Comparison of ENCODE assay signal across 22 cellular contexts in the genomic region with DNA sequence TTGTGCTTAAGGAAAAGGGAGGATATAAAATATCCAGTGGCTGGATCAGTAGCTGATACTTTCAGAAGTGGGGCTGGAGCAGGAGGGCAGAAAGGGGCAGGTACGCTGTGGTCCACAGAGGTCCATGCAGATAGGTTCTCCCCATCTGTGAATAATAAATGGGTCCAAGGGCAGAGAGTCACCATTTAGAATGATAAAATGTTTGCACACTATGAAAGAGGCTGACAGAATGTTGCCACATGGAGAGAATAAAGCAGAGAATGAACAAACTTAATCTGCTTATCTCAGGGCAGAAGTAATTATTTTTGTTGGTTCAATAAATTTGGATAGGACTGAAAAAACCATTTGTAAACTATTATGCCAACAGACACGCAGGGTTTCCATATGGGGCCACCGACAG. TPM values are rescaled to one million over a fixed set of nuclear protein-coding genes. Genes with fewer than 3 reads are reported as not detected.
DNase-seq lines count a peak whose midpoint lies in the region; ATAC-seq and TF ChIP-seq lines count a peak whose summit lies in the region.
"Had no signal": no experiment of that assay in that cellular context is flagged by ENCODE, and none has a peak within 500 bp of the region (broad histone marks: within the 10 kb centered on the region; RNA-seq: fewer than 3 reads in every experiment).

No MANE protein-coding gene starts in this region.

- intact Hi-C loops in HCT116 (cut with micrococcal nuclease): no loop called here
- intact Hi-C loops in esophagus muscularis mucosa (cut with DNase I): no loop called here

- POLR2A ChIA-PET in HCT116 (lab: Charles Lee): no interaction called here
- POLR2A ChIA-PET in activated CD8-positive, alpha-beta T cell treated with anti-CD3 and anti-CD28 coated beads, Interleukin-2, amount 10 ng/mL, durations not matched to agents 7 days and 5 days (lab: Charles Lee): no interaction called here

- CTCF ChIA-PET in HCT116 (lab: Charles Lee): no interaction called here
- CTCF ChIA-PET in activated CD8-positive, alpha-beta T cell treated with anti-CD3 and anti-CD28 coated beads, Interleukin-2, amount 10 ng/mL, durations not matched to agents 7 days and 5 days (lab: Charles Lee): no interaction called here

- TF ChIP-seq POLR2A in HCT116 (IDR thresholded peaks at IDR 0.05; ENCODE audit: borderline replicate concordance, extremely low read depth, insufficient read depth, insufficient read length) (no peak), esophagus muscularis mucosa (IDR thresholded peaks at IDR 0.05; ENCODE audit: low read depth) (no peak)

- H4K20me1 ChIP-seq in HCT116 (ENCODE audit: insufficient read depth): no peaks in the 10 kb centered on the region

- H3K27me3 Mint-ChIP-seq in T-helper 17 cell: no peaks in the 10 kb centered on the region
- H3K27me3 Mint-ChIP-seq in activated CD8-positive, alpha-beta T cell treated with anti-CD3 and anti-CD28 coated beads, Interleukin-2, amount 10 ng/mL, durations not matched to agents 7 days and 5 days (ENCODE audit: low read depth): peaks cover 2% of the 10 kb centered on the region
- H3K27me3 Mint-ChIP-seq: CD4-positive, alpha-beta memory T cell had no signal

- H3K4me2 ChIP-seq in HCT116 (ENCODE audit: low read length): no peak overlapping the region
- H3K4me2 ChIP-seq: GM23338 had no signal

- no peak overlapping the region for H3K9ac ChIP-seq in HCT116 (ENCODE audit: low read length)

- ATAC-seq in HCT116: no peak
- no peak for ATAC-seq in T-helper 17 cell
- ATAC-seq in activated CD8-positive, alpha-beta T cell treated with anti-CD3 and anti-CD28 coated beads, Interleukin-2, amount 10 ng/mL, durations not matched to agents 7 days and 5 days: no peak
- no peak for ATAC-seq in HG03025 (IDR thresholded peaks at IDR 0.05; ENCODE audit: low FRiP score, unreplicated experiment)
- ATAC-seq: GM23338 had no signal

- H3K4me3 ChIP-seq in HCT116 (replicated peaks in 1 of 2; ENCODE audit: low read depth in 1 of 2, low read length in 2 of 2) (no peak overlapping the region), esophagus muscularis mucosa (no peak overlapping the region)
- H3K4me3 ChIP-seq: GM23338 had no signal

- RAD21 ChIA-PET in HCT116 (lab: Charles Lee; ENCODE audit: low non-redundant PET in 1 of 2, low total read pairs in 2 of 2, uncharacterized antibody in 2 of 2, unreplicated experiment in 2 of 2): no interaction called here

- TF ChIP-seq CTCF in HCT116 (IDR thresholded peaks at IDR 0.05 in 2 of 3, conservative IDR thresholded peaks at IDR 0.05 in 1 of 3; ENCODE audit: borderline replicate concordance in 1 of 3, insufficient read depth in 1 of 3, low read depth in 2 of 3, low read length in 2 of 3) (no peak), esophagus muscularis mucosa (IDR thresholded peaks at IDR 0.05) (no peak), GM20000 (IDR thresholded peaks at IDR 0.05; ENCODE audit: extremely low read depth, missing control alignments) (no peak)

- no peaks in the 10 kb centered on the region for H3K9me3 Mint-ChIP-seq in activated CD8-positive, alpha-beta T cell treated with anti-CD3 and anti-CD28 coated beads, Interleukin-2, amount 10 ng/mL, durations not matched to agents 7 days and 5 days (ENCODE audit: insufficient read depth)
- H3K9me3 Mint-ChIP-seq: GM23338, H9, HFFc6 had no signal

- no peak for DNase-seq in HCT116 (ENCODE audit: low read depth, low spot score)
- DNase-seq in T-helper 17 cell: no peak
- DNase-seq in esophagus muscularis mucosa (ENCODE audit: extremely low spot score): peak; percentile 17
- DNase-seq in activated CD8-positive, alpha-beta T cell treated with anti-CD3 and anti-CD28 coated beads, Interleukin-2, amount 10 ng/mL, durations not matched to agents 7 days and 5 days: no peak
- DNase-seq in GM20000 (ENCODE audit: low spot score): no peak
- DNase-seq: C1 segment of cervical spinal cord; Calu3; CD4-positive, alpha-beta memory T cell; COR-L47; DMS53; DMS79 treated with DMSO at 0.1 percent for 48 hours; GF-D8; H9; HFFc6 had no signal

- TSS peak; percentile 9 for BruUV-seq in HCT116 (replicated peaks; lab: Mats Ljungman, UMichigan)

- H3K9me3 ChIP-seq in HCT116 (ENCODE audit: control insufficient read depth in 1 of 2, insufficient read depth in 1 of 2, low read depth in 1 of 2, low read length in 2 of 2) (no peaks in the 10 kb centered on the region), T-helper 17 cell (ENCODE audit: control insufficient read depth, low read length, poor library complexity, severe bottlenecking) (no peaks in the 10 kb centered on the region), esophagus muscularis mucosa (no peaks in the 10 kb centered on the region)

- no peaks in the 10 kb centered on the region for H3K79me2 ChIP-seq in HCT116 (ENCODE audit: insufficient read depth, low read length)

- no peak for TF ChIP-seq EP300 in esophagus muscularis mucosa (IDR thresholded peaks at IDR 0.05)

- H3K27me3 ChIP-seq in HCT116 (ENCODE audit: insufficient read depth, low read length) (no peaks in the 10 kb centered on the region), esophagus muscularis mucosa (no peaks in the 10 kb centered on the region)

- no peak for TF ChIP-seq RAD21 in HCT116 (IDR thresholded peaks at IDR 0.05; ENCODE audit: low read depth)

- H3K4me1 Mint-ChIP-seq in T-helper 17 cell: peaks cover 7% of the 10 kb centered on the region
- peaks cover 17% of the 10 kb centered on the region for H3K4me1 Mint-ChIP-seq in activated CD8-positive, alpha-beta T cell treated with anti-CD3 and anti-CD28 coated beads, Interleukin-2, amount 10 ng/mL, durations not matched to agents 7 days and 5 days (ENCODE audit: low read depth)
- H3K4me1 Mint-ChIP-seq: CD4-positive, alpha-beta memory T cell had no signal

- WGBS in esophagus muscularis mucosa: 96% methylated on average over 3 of the region's 3 CpGs

- no peak overlapping the region for H3K4me3 Mint-ChIP-seq in T-helper 17 cell
- H3K4me3 Mint-ChIP-seq in activated CD8-positive, alpha-beta T cell treated with anti-CD3 and anti-CD28 coated beads, Interleukin-2, amount 10 ng/mL, durations not matched to agents 7 days and 5 days: no peak overlapping the region
- H3K4me3 Mint-ChIP-seq: CD4-positive, alpha-beta memory T cell; GM23338; H9; HFFc6 had no signal

- H2AFZ ChIP-seq in HCT116 (ENCODE audit: low read depth, low read length, poor library complexity, severe bottlenecking): no peak overlapping the region
- H2AFZ ChIP-seq: GM23338 had no signal

- H3K36me3 Mint-ChIP-seq in T-helper 17 cell (ENCODE audit: low read depth): peaks cover 27% of the 10 kb centered on the region
- H3K36me3 Mint-ChIP-seq in activated CD8-positive, alpha-beta T cell treated with anti-CD3 and anti-CD28 coated beads, Interleukin-2, amount 10 ng/mL, durations not matched to agents 7 days and 5 days (ENCODE audit: low read depth): peaks cover 54% of the 10 kb centered on the region

- H3K9me2 ChIP-seq in HCT116 (ENCODE audit: insufficient read depth): no peaks in the 10 kb centered on the region

- peak overlapping the region; percentile 49 for H3K27ac Mint-ChIP-seq in T-helper 17 cell
- H3K27ac Mint-ChIP-seq in activated CD8-positive, alpha-beta T cell treated with anti-CD3 and anti-CD28 coated beads, Interleukin-2, amount 10 ng/mL, durations not matched to agents 7 days and 5 days: no peak overlapping the region
- H3K27ac Mint-ChIP-seq: GM23338, H9, HFFc6 had no signal

- H3K4me1 ChIP-seq in HCT116 (ENCODE audit: control insufficient read depth in 1 of 2, insufficient read depth in 2 of 2, low read length in 2 of 2): no peaks in the 10 kb centered on the region
- H3K4me1 ChIP-seq in esophagus muscularis mucosa: peaks cover 0 to 6% (median 4%) of the 10 kb centered on the region in 4 donors

- H3K27ac ChIP-seq in HCT116 (ENCODE audit: low read depth, low read length) (no peak overlapping the region), esophagus muscularis mucosa (replicated peaks in 1 of 4) (no peak overlapping the region)

- peaks cover 23 to 27% of the 10 kb centered on the region in 2 experiments; a peak in 3 of 4 replicates for H3K36me3 ChIP-seq in HCT116 (ENCODE audit: control insufficient read depth in 1 of 2, insufficient read depth in 2 of 2, low read length in 2 of 2)
- H3K36me3 ChIP-seq in esophagus muscularis mucosa: peaks cover 32 to 53% (median 48%) of the 10 kb centered on the region in 4 donors

TF ChIP-seq in HCT116, 20 proteins besides CTCF, POLR2A, EP300 and RAD21 (continues in another document):
- TF ChIP-seq, protein P1, sequence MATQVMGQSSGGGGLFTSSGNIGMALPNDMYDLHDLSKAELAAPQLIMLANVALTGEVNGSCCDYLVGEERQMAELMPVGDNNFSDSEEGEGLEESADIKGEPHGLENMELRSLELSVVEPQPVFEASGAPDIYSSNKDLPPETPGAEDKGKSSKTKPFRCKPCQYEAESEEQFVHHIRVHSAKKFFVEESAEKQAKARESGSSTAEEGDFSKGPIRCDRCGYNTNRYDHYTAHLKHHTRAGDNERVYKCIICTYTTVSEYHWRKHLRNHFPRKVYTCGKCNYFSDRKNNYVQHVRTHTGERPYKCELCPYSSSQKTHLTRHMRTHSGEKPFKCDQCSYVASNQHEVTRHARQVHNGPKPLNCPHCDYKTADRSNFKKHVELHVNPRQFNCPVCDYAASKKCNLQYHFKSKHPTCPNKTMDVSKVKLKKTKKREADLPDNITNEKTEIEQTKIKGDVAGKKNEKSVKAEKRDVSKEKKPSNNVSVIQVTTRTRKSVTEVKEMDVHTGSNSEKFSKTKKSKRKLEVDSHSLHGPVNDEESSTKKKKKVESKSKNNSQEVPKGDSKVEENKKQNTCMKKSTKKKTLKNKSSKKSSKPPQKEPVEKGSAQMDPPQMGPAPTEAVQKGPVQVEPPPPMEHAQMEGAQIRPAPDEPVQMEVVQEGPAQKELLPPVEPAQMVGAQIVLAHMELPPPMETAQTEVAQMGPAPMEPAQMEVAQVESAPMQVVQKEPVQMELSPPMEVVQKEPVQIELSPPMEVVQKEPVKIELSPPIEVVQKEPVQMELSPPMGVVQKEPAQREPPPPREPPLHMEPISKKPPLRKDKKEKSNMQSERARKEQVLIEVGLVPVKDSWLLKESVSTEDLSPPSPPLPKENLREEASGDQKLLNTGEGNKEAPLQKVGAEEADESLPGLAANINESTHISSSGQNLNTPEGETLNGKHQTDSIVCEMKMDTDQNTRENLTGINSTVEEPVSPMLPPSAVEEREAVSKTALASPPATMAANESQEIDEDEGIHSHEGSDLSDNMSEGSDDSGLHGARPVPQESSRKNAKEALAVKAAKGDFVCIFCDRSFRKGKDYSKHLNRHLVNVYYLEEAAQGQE (IDR thresholded peaks at IDR 0.05; ENCODE audit: low read depth): no peak
- TF ChIP-seq FOSL1 (IDR thresholded peaks at IDR 0.05; ENCODE audit: low read depth) (no peak), SRF (IDR thresholded peaks at IDR 0.05; ENCODE audit: low read depth) (no peak), EZH2phosphoT487 (IDR thresholded peaks at IDR 0.05; ENCODE audit: borderline replicate concordance) (no peak), CBX3 (IDR thresholded peaks at IDR 0.05; ENCODE audit: low read depth) (no peak), ELF1 (IDR thresholded peaks at IDR 0.05; ENCODE audit: borderline replicate concordance, low read depth) (no peak), ZFX (IDR thresholded peaks at IDR 0.05) (no peak)

RNA-seq across cellular contexts. Expression of gene ADAM30, which starts 16.6 kb away (rescaled TPM):
- total RNA-seq in HCT116 (2021; ENCODE audit: unreplicated experiment) (not detected), T-helper 17 cell (not detected), esophagus muscularis mucosa (not detected)
- polyA plus RNA-seq in HCT116 (2012): not detected in 2 replicates
- not detected for total RNA-seq in activated CD8-positive, alpha-beta T cell treated with anti-CD3 and anti-CD28 coated beads, Interleukin-2, amount 10 ng/mL, durations not matched to agents 7 days and 5 days
- total RNA-seq: A172; A673; Calu3; CD4-positive, alpha-beta memory T cell; Daoy; G401; GM23338; H4; H9; HFFc6 had no signal
- polyA plus RNA-seq: BJ; CD4-positive, alpha-beta memory T cell; GM23338 had no signal
